Comparison of ENCODE assay signal across 8 cellular contexts in the genomic region with DNA sequence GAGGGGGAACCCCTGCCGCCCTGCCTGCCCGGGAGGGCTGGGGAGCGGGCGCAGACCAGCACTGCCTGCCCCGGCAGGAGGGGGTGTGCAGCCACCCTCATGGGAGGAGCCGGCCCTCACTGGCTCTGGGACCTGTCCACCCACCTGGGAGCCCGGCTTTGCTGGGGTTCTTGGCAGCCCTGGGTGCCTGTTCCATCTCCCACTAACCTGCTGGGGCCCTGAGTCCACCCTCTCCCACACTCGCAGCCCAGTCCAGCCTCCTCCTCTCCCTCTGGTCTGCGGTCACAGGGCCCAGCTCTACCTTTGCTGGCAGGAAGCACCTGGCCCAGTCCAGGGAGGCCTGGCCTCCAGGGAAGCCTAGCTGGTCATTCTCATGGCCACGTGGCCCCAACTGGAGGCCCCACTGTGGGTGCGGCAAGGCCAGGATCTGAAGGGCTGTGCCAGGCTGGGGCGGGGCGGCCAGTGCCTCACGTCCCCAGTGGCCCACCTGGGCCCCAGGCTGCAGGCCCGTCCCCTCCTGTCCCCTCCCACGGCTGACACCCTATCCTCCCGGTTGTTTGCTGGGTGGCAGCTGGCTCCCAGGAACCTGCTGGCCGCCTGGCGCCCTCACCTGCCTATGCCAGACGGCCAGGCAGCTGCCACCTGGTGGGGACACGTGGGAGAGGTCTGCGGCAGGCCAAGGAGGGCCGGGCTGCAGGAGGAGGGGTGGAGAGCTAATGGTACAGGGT. TPM values are rescaled to one million over a fixed set of nuclear protein-coding genes. Genes with fewer than 3 reads are reported as not detected.
DNase-seq lines count a peak whose midpoint lies in the region; ATAC-seq, FAIRE-seq and TF ChIP-seq lines count a peak whose summit lies in the region.

A gene (minus strand): TSS at position 393 of the 728 bp plus-strand sequence. CDS start 721 bp downstream, outside the sequence.

- H3K27me3 Mint-ChIP-seq in CD8-positive, alpha-beta T cell (ENCODE audit: low read depth), result no peaks in the 10 kb centered on the region

- no peak for FAIRE-seq in GM12878 (lab: Jason Lieb, UNC)
- no peak for FAIRE-seq in HepG2 (lab: Jason Lieb, UNC)

- H3K9me3 Mint-ChIP-seq in CD8-positive, alpha-beta T cell, result no peaks in the 10 kb centered on the region

- peak; percentile 87 for ATAC-seq in CD8-positive, alpha-beta T cell
- ATAC-seq in GM12878, result peak; percentile 83
- peak; percentile 76 for ATAC-seq in HepG2
- no peak for ATAC-seq in HG02759 (IDR thresholded peaks at IDR 0.05; ENCODE audit: unreplicated experiment)

- peak; percentile 44 for TF ChIP-seq CTCF in CD8-positive, alpha-beta T cell (IDR thresholded peaks at IDR 0.05)
- TF ChIP-seq CTCF in OCI-LY7 (conservative IDR thresholded peaks at IDR 0.05; ENCODE audit: low read length) (peak; percentile 73), GM12878 (IDR thresholded peaks at IDR 0.05 in 2 of 3, conservative IDR thresholded peaks at IDR 0.05 in 1 of 3; ENCODE audit: control insufficient read depth in 2 of 3, extremely low read depth in 1 of 3, insufficient read depth in 1 of 3, low read depth in 3 of 3, low read length in 3 of 3) (peak; percentile 27 to 44 (median 36); a peak in 4 of 6 replicates), HepG2 (CRISPR knock-in tag; IDR thresholded peaks at IDR 0.05) (peak; percentile 97), tibial nerve (IDR thresholded peaks at IDR 0.05) (peak in 3 of 5 experiments; percentile 11 to 20 (median 18))

- BruUV-seq in OCI-LY7 (replicated peaks; lab: Mats Ljungman, UMichigan) (no TSS peak), GM12878 (replicated peaks; lab: Mats Ljungman, UMichigan) (no TSS peak), HepG2 (replicated peaks; lab: Mats Ljungman, UMichigan) (TSS peak; percentile 86)

- no peak for TF ChIP-seq EP300 in GM12878 (IDR thresholded peaks at IDR 0.05; ENCODE audit: borderline replicate concordance in 1 of 2, control insufficient read depth in 1 of 2, low read depth in 2 of 2, low read length in 2 of 2)
- TF ChIP-seq EP300 in HepG2 (IDR thresholded peaks at IDR 0.05; ENCODE audit: low read depth in 2 of 2, low read length in 2 of 2), result 0 out of 4 replicates have a peak, but pooled peaks of 1 of the 2 experiments have one; percentile 14
- peak; percentile 40; the same call in 1 of the 2 replicates for TF ChIP-seq EP300 in HepG2 (CRISPR knock-in tag; IDR thresholded peaks at IDR 0.05; ENCODE audit: borderline replicate concordance)
- no peak for TF ChIP-seq EP300 in tibial nerve (IDR thresholded peaks at IDR 0.05)

- no peaks in the 10 kb centered on the region for H3K36me3 ChIP-seq in CD8-positive, alpha-beta T cell (ENCODE audit: insufficient read depth, low read length)
- H3K36me3 ChIP-seq in HUES6 (ENCODE audit: control insufficient read depth, insufficient read depth, low read length), result no peaks in the 10 kb centered on the region
- no peaks in the 10 kb centered on the region for H3K36me3 ChIP-seq in OCI-LY7 (ENCODE audit: insufficient read depth, low read length)
- H3K36me3 ChIP-seq in GM12878 (ENCODE audit: control insufficient read depth in 2 of 2, insufficient read depth in 2 of 2, low read length in 1 of 2), result no peaks in the 10 kb centered on the region
- no peaks in the 10 kb centered on the region; a peak in 1 of 5 replicates for H3K36me3 ChIP-seq in HepG2 (replicated peaks in 1 of 2; ENCODE audit: control insufficient read depth in 1 of 2, insufficient read depth in 2 of 2, low read length in 2 of 2)
- H3K36me3 ChIP-seq in tibial nerve, result no peaks in the 10 kb centered on the region

- TF ChIP-seq RAD21 in GM12878 (IDR thresholded peaks at IDR 0.05; ENCODE audit: insufficient read depth, low read depth, low read length), result no peak
- peak; percentile 92 for TF ChIP-seq RAD21 in HepG2 (CRISPR knock-in tag; IDR thresholded peaks at IDR 0.05)

- H3K27ac Mint-ChIP-seq in CD8-positive, alpha-beta T cell, result no peak within 1 kb of the TSS

- H3K36me3 Mint-ChIP-seq in CD8-positive, alpha-beta T cell, result no peaks in the 10 kb centered on the region

- no peak within 1 kb of the TSS for H3K27ac ChIP-seq in CD8-positive, alpha-beta T cell (ENCODE audit: low read depth, low read length)
- H3K27ac ChIP-seq in HUES6 (ENCODE audit: low read depth, low read length) (peak within 1 kb of the TSS; percentile 64), OCI-LY7 (ENCODE audit: low read depth, low read length, poor library complexity, severe bottlenecking) (no peak within 1 kb of the TSS), GM12878 (ENCODE audit: control insufficient read depth, insufficient read depth) (no peak within 1 kb of the TSS), HepG2 (ENCODE audit: extremely low read length, insufficient read depth, low read length) (peak within 1 kb of the TSS; percentile 89), tibial nerve (peak within 1 kb of the TSS in 1 of 4 donors; percentile 71)

- no peak within 1 kb of the TSS for H3K4me3 ChIP-seq in CD8-positive, alpha-beta T cell (ENCODE audit: low read depth, low read length)
- H3K4me3 ChIP-seq in HUES6 (ENCODE audit: low read depth, low read length), result peak within 1 kb of the TSS; percentile 42; the same call in 1 of the 2 replicates
- no peak within 1 kb of the TSS for H3K4me3 ChIP-seq in OCI-LY7 (ENCODE audit: low read depth, low read length, poor library complexity, severe bottlenecking)
- no peak within 1 kb of the TSS for H3K4me3 ChIP-seq in GM12878
- H3K4me3 ChIP-seq in HepG2 (replicated peaks in 1 of 3; ENCODE audit: insufficient read depth in 1 of 3, low read depth in 2 of 3, low read length in 3 of 3), result peak within 1 kb of the TSS; percentile 35 to 72 (median 55); a peak in 5 of 6 replicates
- no peak within 1 kb of the TSS for H3K4me3 ChIP-seq in tibial nerve

- H3K4me1 ChIP-seq in CD8-positive, alpha-beta T cell (ENCODE audit: insufficient read depth, low read length), result peaks cover 6% of the 10 kb centered on the region
- H3K4me1 ChIP-seq in HUES6 (ENCODE audit: control insufficient read depth, insufficient read depth, low read length) (peaks cover 29% of the 10 kb centered on the region), OCI-LY7 (ENCODE audit: insufficient read depth, low read length, poor library complexity, severe bottlenecking) (peaks cover 7% of the 10 kb centered on the region), GM12878 (ENCODE audit: control insufficient read depth, insufficient read depth, low read length) (no peaks in the 10 kb centered on the region), HepG2 (ENCODE audit: insufficient read depth, low read length) (peaks cover 54% of the 10 kb centered on the region), tibial nerve (peaks cover 0 to 18% (median 0%) of the 10 kb centered on the region in 4 donors)

- CTCF ChIA-PET in CD8-positive, alpha-beta T cell (lab: Charles Lee), result interaction anchor here (0.7 to 1.5 kb wide), 10 partner anchors 17 to 361 kb away, joined by 3 to 8 read pairs (median 4); no protein-coding TSS in a partner anchor
- CTCF ChIA-PET in OCI-LY7 (lab: Charles Lee; ENCODE audit: unreplicated experiment), result no interaction called here
- CTCF ChIA-PET in GM12878 (lab: Yijun Ruan, JAX), result no interaction called here
- CTCF ChIA-PET in HepG2 (lab: Yijun Ruan, JAX; ENCODE audit: low intra/inter-chr PET ratio, low total read pairs), result interaction anchor here (2.1 to 3.1 kb wide), 2 partner anchors 49 to 52 kb away, joined by 10 to 24 read pairs; a partner anchor contains a TSS

- SMC1A ChIA-PET in GM12878 (lab: Charles Lee; ENCODE audit: uncharacterized antibody, unreplicated experiment), result interaction anchor here (1.1 kb wide), 1 partner anchor 50 kb away, joined by 4 read pairs; no protein-coding TSS in a partner anchor

- RAD21 ChIA-PET in GM12878 (lab: Charles Lee; ENCODE audit: unreplicated experiment), result no interaction called here

- no peak within 1 kb of the TSS for H3K4me3 Mint-ChIP-seq in CD8-positive, alpha-beta T cell

- in situ Hi-C loops in GM12878 (cut with MboI) (no loop called here), HepG2 (cut with HindIII; ENCODE audit: extremely low pct_ligation_motif_present, low pct_unique_long_range_greater_than_20kb) (loop anchor here (5.0 kb wide), 1 partner anchor 54 kb away; a partner anchor contains a TSS)

- H3K4me2 ChIP-seq in OCI-LY7 (ENCODE audit: low read length) (no peak within 1 kb of the TSS), GM12878 (ENCODE audit: control insufficient read depth, insufficient read depth) (no peak within 1 kb of the TSS), HepG2 (ENCODE audit: low read depth, low read length) (peak within 1 kb of the TSS; percentile 95)

- H2AFZ ChIP-seq in OCI-LY7 (ENCODE audit: low read length), result no peak within 1 kb of the TSS
- no peak within 1 kb of the TSS for H2AFZ ChIP-seq in GM12878 (ENCODE audit: control insufficient read depth, low read depth, low read length)
- H2AFZ ChIP-seq in HepG2 (ENCODE audit: low read length), result no peak within 1 kb of the TSS

- H3K9me3 ChIP-seq in CD8-positive, alpha-beta T cell (ENCODE audit: low read length), result no peaks in the 10 kb centered on the region
- H3K9me3 ChIP-seq in HUES6 (ENCODE audit: control insufficient read depth, insufficient read depth, low read depth, low read length) (no peaks in the 10 kb centered on the region), OCI-LY7 (ENCODE audit: low read length) (no peaks in the 10 kb centered on the region), GM12878 (replicated peaks; ENCODE audit: control insufficient read depth, insufficient read depth, low read length) (no peaks in the 10 kb centered on the region), HepG2 (ENCODE audit: low read length) (no peaks in the 10 kb centered on the region), tibial nerve (no peaks in the 10 kb centered on the region)

- intact Hi-C loops in CD8-positive, alpha-beta T cell (cut with DNase I, micrococcal nuclease), result loop anchor here (1.0 kb wide), 2 partner anchors 44 to 52 kb away; a partner anchor contains a TSS
- intact Hi-C loops in OCI-LY7 (cut with micrococcal nuclease; ENCODE audit: unreplicated experiment), result no loop called here
- intact Hi-C loops in GM12878 (cut with micrococcal nuclease; ENCODE audit: unreplicated experiment), result no loop called here
- intact Hi-C loops in HepG2 (cut with micrococcal nuclease; ENCODE audit: unreplicated experiment), result loop anchor here (1.0 to 5.0 kb wide), 3 partner anchors 19 to 49 kb away; no protein-coding TSS in a partner anchor

- H4K20me1 ChIP-seq in OCI-LY7 (ENCODE audit: insufficient read depth, low read length) (no peaks in the 10 kb centered on the region), GM12878 (ENCODE audit: control insufficient read depth, insufficient read depth) (no peaks in the 10 kb centered on the region), HepG2 (ENCODE audit: insufficient read depth, low read length) (no peaks in the 10 kb centered on the region)

- H3K4me1 Mint-ChIP-seq in CD8-positive, alpha-beta T cell (ENCODE audit: low read depth), result peaks cover 3% of the 10 kb centered on the region

- H3K79me2 ChIP-seq in OCI-LY7 (ENCODE audit: insufficient read depth, low read depth, low read length), result no peaks in the 10 kb centered on the region
- H3K79me2 ChIP-seq in GM12878 (ENCODE audit: control insufficient read depth, insufficient read depth, low read length), result no peaks in the 10 kb centered on the region
- no peaks in the 10 kb centered on the region for H3K79me2 ChIP-seq in HepG2 (ENCODE audit: insufficient read depth, low read length)

- H3K9ac ChIP-seq in HUES6 (ENCODE audit: low read length) (peak within 1 kb of the TSS; percentile 68), GM12878 (ENCODE audit: control insufficient read depth, insufficient read depth, low read length) (no peak within 1 kb of the TSS), HepG2 (ENCODE audit: insufficient read depth, low read depth, low read length) (peak within 1 kb of the TSS; percentile 87)

- no peaks in the 10 kb centered on the region for H3K9me2 ChIP-seq in OCI-LY7 (ENCODE audit: insufficient read depth, low read length)

- H3K27me3 ChIP-seq in CD8-positive, alpha-beta T cell (ENCODE audit: insufficient read depth, low read length), result no peaks in the 10 kb centered on the region
- H3K27me3 ChIP-seq in HUES6 (ENCODE audit: control insufficient read depth, insufficient read depth, low read length) (no peaks in the 10 kb centered on the region), GM12878 (replicated peaks in 1 of 2; ENCODE audit: control insufficient read depth in 2 of 2, insufficient read depth in 2 of 2, low read length in 1 of 2) (no peaks in the 10 kb centered on the region), HepG2 (ENCODE audit: control insufficient read depth in 1 of 2, insufficient read depth in 2 of 2, low read length in 2 of 2) (peaks cover 3 to 7% of the 10 kb centered on the region in 2 experiments; a peak in 2 of 5 replicates), tibial nerve (peaks cover 0 to 24% of the 10 kb centered on the region in 2 donors)

- peak in 4 of 7 experiments; percentile 49 to 65 (median 56) for DNase-seq in CD8-positive, alpha-beta T cell
- DNase-seq in OCI-LY7 (ENCODE audit: low spot score) (peak; percentile 75), GM12878 (ENCODE audit: low read depth, low spot score) (no peak), HepG2 (ENCODE audit: low spot score) (peak; percentile 89), tibial nerve (ENCODE audit: low spot score in 2 of 2) (no peak), pons (ENCODE audit: low spot score) (no peak)

- POLR2A ChIA-PET in CD8-positive, alpha-beta T cell (lab: Charles Lee), result interaction anchor here (1.4 kb wide), 1 partner anchor 23 kb away, joined by 3 read pairs; no protein-coding TSS in a partner anchor
- POLR2A ChIA-PET in OCI-LY7 (lab: Charles Lee) (interaction anchor here (0.5 to 0.6 kb wide), 2 partner anchors 19 to 598 kb away, joined by 3 to 4 read pairs; no protein-coding TSS in a partner anchor), GM12878 (lab: Charles Lee) (no interaction called here), HepG2 (lab: Yijun Ruan, JAX) (interaction anchor here (1.0 to 6.4 kb wide), 16 partner anchors 9 to 955 kb away, joined by 3 to 108 read pairs (median 6); a partner anchor contains a TSS)

- WGBS in GM12878 (ENCODE audit: insufficient coverage, insufficient replicate concordance, low lambda C conversion rate, missing lambda C conversion rate), result 33% methylated on average over 20 of the region's 23 CpGs
- 0% methylated on average over 4 of the region's 23 CpGs for WGBS in HepG2 (ENCODE audit: low lambda C conversion rate)
- 49 to 64% methylated on average over 8 to 12 of the region's 23 CpGs for WGBS in tibial nerve, 2 donors

- TF ChIP-seq POLR2A in GM12878 (IDR thresholded peaks at IDR 0.05; ENCODE audit: low read depth, low read length) (no peak), HepG2 (IDR thresholded peaks at IDR 0.05; ENCODE audit: insufficient read depth in 1 of 2, low read depth in 2 of 2, low read length in 2 of 2) (peak in 1 of 2 experiments; percentile 57; a peak in 2 of 4 replicates), tibial nerve (IDR thresholded peaks at IDR 0.05) (no peak)

RNA-seq across cellular contexts. Expression of the gene that starts here (rescaled TPM):
- not detected for total RNA-seq in CD8-positive, alpha-beta T cell
- 0.19 and 0.77 TPM in 2 replicates for total RNA-seq in OCI-LY7 (2014; rRNA removed; shearing (Covaris generic))
- total RNA-seq in OCI-LY7 (2022), result not detected in 2 replicates
- total RNA-seq in GM12878 (2013; cell fraction: nucleolus; rRNA removed), result not detected in 2 replicates
- total RNA-seq in GM12878 (2014; rRNA removed), result not detected in 2 replicates
- total RNA-seq in GM12878 (2014; rRNA removed; fragmentation: Illumina TruSeq; extraction: Trizol), result not detected in 2 replicates
- total RNA-seq in GM12878 (2021), result 0.15 TPM in 1 of 2 replicates, not detected in the other
- not detected for polyA plus RNA-seq in GM12878 (2011; ENCODE audit: low read depth)
- not detected in 2 replicates for polyA plus RNA-seq in GM12878 (2011; rRNA removed)
- polyA plus RNA-seq in GM12878 (2011; cell fraction: cytosol; rRNA removed), result not detected in 2 replicates
- polyA plus RNA-seq in GM12878 (2011; cell fraction: nucleus; rRNA removed), result not detected in 2 replicates
- 0.07 and 0.09 TPM in 2 replicates for polyA plus RNA-seq in GM12878 (2012)
- not detected in 2 replicates for polyA plus RNA-seq in GM12878 (2014; fragmentation: Illumina TruSeq; extraction: Trizol)
- polyA plus RNA-seq in GM12878 (2014; fragmentation: Nextera tagmentation; extraction: Ambion mirVana), result under 1 TPM in 1 of 2 experiments, not detected in 1; 0.04 TPM
- not detected in 2 replicates for polyA plus RNA-seq in GM12878 (2014; rRNA removed)
- polyA plus RNA-seq in GM12878 (2016; fragmentation: Nextera tagmentation; extraction: Ambion mirVana), result not detected
- not detected in 2 replicates for polyA minus RNA-seq in GM12878 (2011; rRNA and poly(A)+ RNA removed)
- polyA minus RNA-seq in GM12878 (2011; cell fraction: cytosol; rRNA and poly(A)+ RNA removed), result 0.53 and 1.9 TPM in 2 replicates
- polyA minus RNA-seq in GM12878 (2011; cell fraction: nucleus; rRNA and poly(A)+ RNA removed), result 0.12 TPM in 1 of 2 replicates, not detected in the other
- 3.1 and 9.5 TPM in 2 replicates for total RNA-seq in HepG2 (2016; rRNA removed; fragmentation: Illumina TruSeq; extraction: Trizol)
- total RNA-seq in HepG2 (2016; cell fraction: cytosol; rRNA removed; fragmentation: Illumina TruSeq; extraction: Trizol; ENCODE audit: low read depth), result 4.3 and 4.6 TPM in 2 replicates
- total RNA-seq in HepG2 (2016; cell fraction: insoluble cytoplasmic fraction; rRNA removed; fragmentation: Illumina TruSeq; extraction: Trizol), result 3.8 and 10.6 TPM in 2 replicates
- 5.7 and 6.3 TPM in 2 replicates for total RNA-seq in HepG2 (2016; cell fraction: membrane; rRNA removed; fragmentation: Illumina TruSeq; extraction: Trizol)
- 11.4 and 11.7 TPM in 2 replicates for total RNA-seq in HepG2 (2016; cell fraction: nucleus; rRNA removed; fragmentation: Illumina TruSeq; extraction: Trizol)
- polyA plus RNA-seq in HepG2 (2011; rRNA removed), result 20.4 and 33.1 TPM in 2 replicates
- 9.9 and 13.2 TPM in 2 replicates for polyA plus RNA-seq in HepG2 (2011; cell fraction: cytosol; rRNA removed)
- polyA plus RNA-seq in HepG2 (2011; cell fraction: nucleus; rRNA removed), result 144 and 175 TPM in 2 replicates
- 8.4 and 10.9 TPM in 2 replicates for polyA plus RNA-seq in HepG2 (2012)
- polyA plus RNA-seq in HepG2 (2016; cell fraction: cytosol; fragmentation: Illumina TruSeq; extraction: Trizol; ENCODE audit: low read depth), result 3.6 and 4.0 TPM in 2 replicates
- 4.3 and 5.0 TPM in 2 replicates for polyA plus RNA-seq in HepG2 (2016; cell fraction: insoluble cytoplasmic fraction; fragmentation: Illumina TruSeq; extraction: Trizol; ENCODE audit: low read depth)
- 4.3 and 5.3 TPM in 2 replicates for polyA plus RNA-seq in HepG2 (2016; cell fraction: membrane; fragmentation: Illumina TruSeq; extraction: Trizol; ENCODE audit: low read depth)
- polyA plus RNA-seq in HepG2 (2016; cell fraction: nucleus; fragmentation: Illumina TruSeq; extraction: Trizol; ENCODE audit: insufficient read depth, low read depth), result 25.4 and 29.2 TPM in 2 replicates
- 70.5 and 85.2 TPM in 2 replicates for polyA minus RNA-seq in HepG2 (2011; rRNA and poly(A)+ RNA removed; ENCODE audit: low replicate concordance)
- 6.3 and 12.4 TPM in 2 replicates for polyA minus RNA-seq in HepG2 (2011; cell fraction: cytosol; rRNA and poly(A)+ RNA removed)
- 27.6 and 31.7 TPM in 2 replicates for polyA minus RNA-seq in HepG2 (2011; cell fraction: nucleus; rRNA and poly(A)+ RNA removed)
- 1 to 10 TPM in 1 of 4 donors, under 1 TPM in 1, not detected in 2; 0.66 to 2.5 TPM for total RNA-seq in tibial nerve

Comparison
In these comparisons a context has a peak if more than half of its experiments do, and no peak if none do; other contexts are left out.
1. RNA of the gene that starts here (polyA plus RNA-seq): 3.6 to 175 TPM in HepG2; 0.04 to 0.09 TPM in GM12878; every median in the first group is over 4 times any median in the second.
2. Peak in DNase-seq and ATAC-seq in CD8-positive, alpha-beta T cell; RNA of the gene not detected or under 1 TPM.
3. Peak in DNase-seq in OCI-LY7; RNA of the gene not detected or under 1 TPM.
4. H3K27ac ChIP-seq: peak in HUES6 (single experiment) and HepG2 (single experiment); none in CD8-positive, alpha-beta T cell (single experiment), OCI-LY7 (single experiment) and GM12878 (single experiment).
5. H3K4me3 ChIP-seq: peak in HUES6 (single experiment) and HepG2 (3 of 3); none in CD8-positive, alpha-beta T cell (single experiment), OCI-LY7 (single experiment), GM12878 (single experiment) and tibial nerve (0 of 4).
6. CTCF ChIP-seq: peak in every context shown above with its lines; median percentile 97 in HepG2; 73 in OCI-LY7; 44 in CD8-positive, alpha-beta T cell; 36 in GM12878; 18 in tibial nerve.
7. CTCF ChIA-PET loops: an anchor here in CD8-positive, alpha-beta T cell (0.7 to 1.5 kb wide) and HepG2 (2.1 to 3.1 kb wide); none called in OCI-LY7 and GM12878.
8. intact Hi-C loops: an anchor here in CD8-positive, alpha-beta T cell (1.0 kb wide) and HepG2 (1.0 to 5.0 kb wide); none called in OCI-LY7 and GM12878.